In the genomic region with DNA sequence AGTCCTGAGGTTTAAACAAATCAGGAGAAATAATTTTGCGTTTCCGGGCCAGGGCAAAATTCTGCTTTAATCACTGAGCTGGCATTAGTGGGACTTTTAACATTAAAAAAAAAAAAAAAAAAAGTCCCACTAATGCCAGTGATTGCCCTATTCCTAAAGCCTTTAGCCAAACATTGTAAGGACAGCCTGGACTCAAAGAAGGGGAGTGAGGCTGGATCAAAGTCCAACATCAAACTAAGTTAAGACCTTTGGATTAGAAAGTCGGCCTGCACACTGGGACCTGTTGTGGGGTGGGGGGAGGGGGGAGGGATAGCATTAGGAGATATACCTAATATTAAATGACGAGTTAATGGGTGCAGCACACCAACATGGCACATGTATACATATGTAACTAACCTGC, we compare ENCODE assay signal across 8 cellular contexts. TPM values are rescaled to one million over a fixed set of nuclear protein-coding genes. Genes with fewer than 3 reads are reported as not detected.
DNase-seq lines count a peak whose midpoint lies in the region; ATAC-seq, FAIRE-seq and TF ChIP-seq lines count a peak whose summit lies in the region.
"Not testable (repeated sequence)": the region's sequence is repeated elsewhere in the genome, so short reads cannot be mapped to it uniquely, and the experiment has no call there.

No MANE protein-coding gene starts in this region.

- not testable (repeated sequence) for H3K9me1 ChIP-seq in K562 (ENCODE audit: control insufficient read depth, insufficient read depth, low read length)

- not testable (repeated sequence) for FAIRE-seq in K562 (lab: Jason Lieb, UNC)

- H3K4me1 Mint-ChIP-seq in CD8-positive, alpha-beta memory T cell; T-helper 2 cell treated with Interferon-gamma antibody and Interleukin-4, amounts not matched to agents 5 μg/mL and 100 μg/mL, for 36 hours (ENCODE audit: low read depth): not testable (repeated sequence)

- H3K4me2 ChIP-seq in MM.1S (ENCODE audit: low read depth, low read length) (peak overlapping the region; percentile 19; the same call in 1 of the 2 replicates), K562 (ENCODE audit: insufficient read depth, low read length) (peak overlapping the region; percentile 77; the same call in 1 of the 2 replicates)

- not testable (repeated sequence) for H3K27ac Mint-ChIP-seq in CD8-positive, alpha-beta memory T cell; T-helper 2 cell treated with Interferon-gamma antibody and Interleukin-4, amounts not matched to agents 5 μg/mL and 100 μg/mL, for 36 hours

- not testable (repeated sequence) for TF ChIP-seq EP300 in K562 (IDR thresholded peaks at IDR 0.05; ENCODE audit: low read length); esophagus muscularis mucosa (IDR thresholded peaks at IDR 0.05)

- not testable (repeated sequence) for ATAC-seq in K562, upper lobe of right lung
- peak; percentile 63 for ATAC-seq in left lobe of liver

- TF ChIP-seq CTCF in MM.1S (IDR thresholded peaks at IDR 0.05; ENCODE audit: low read length); K562 (IDR thresholded peaks at IDR 0.05 in 2 of 3, conservative IDR thresholded peaks at IDR 0.05 in 1 of 3; ENCODE audit: insufficient read depth in 2 of 3, low read depth in 1 of 3, low read length in 3 of 3); esophagus muscularis mucosa (IDR thresholded peaks at IDR 0.05); upper lobe of right lung (IDR thresholded peaks at IDR 0.05): not testable (repeated sequence)

- H3K36me3 Mint-ChIP-seq in CD8-positive, alpha-beta memory T cell; T-helper 2 cell treated with Interferon-gamma antibody and Interleukin-4, amounts not matched to agents 5 μg/mL and 100 μg/mL, for 36 hours (ENCODE audit: low read depth): not testable (repeated sequence)

- CTCF ChIA-PET in CD8-positive, alpha-beta memory T cell (lab: Charles Lee) = not testable (repeated sequence)
- CTCF ChIA-PET in K562 (lab: Yijun Ruan, JAX; ENCODE audit: low intra/inter-chr PET ratio) = interaction anchor here (0.6 kb wide), 1 partner anchor 333 kb away, joined by 3 read pairs; the partner anchor contains the start of gene SENP2

- in situ Hi-C loops in K562 (cut with MboI) = not testable (repeated sequence)

- not testable (repeated sequence) for H3K9me3 ChIP-seq in CD8-positive, alpha-beta memory T cell (ENCODE audit: low read length); MM.1S (replicated peaks; ENCODE audit: insufficient read depth, low read length); K562 (replicated peaks; ENCODE audit: control insufficient read depth, insufficient read depth, low read depth, low read length); esophagus muscularis mucosa; upper lobe of right lung

- H3K4me3 Mint-ChIP-seq in CD8-positive, alpha-beta memory T cell = peak overlapping the region in 6 of 7 donors; percentile 16 to 57 (median 40)
- peak overlapping the region; percentile 21 for H3K4me3 Mint-ChIP-seq in T-helper 2 cell treated with Interferon-gamma antibody and Interleukin-4, amounts not matched to agents 5 μg/mL and 100 μg/mL, for 36 hours

- H3K79me2 ChIP-seq in MM.1S (ENCODE audit: low read length); K562 (ENCODE audit: control insufficient read depth, insufficient read depth, low read length): not testable (repeated sequence)

- H3K36me3 ChIP-seq in CD8-positive, alpha-beta memory T cell (ENCODE audit: insufficient read depth, low read length); MM.1S (replicated peaks; ENCODE audit: insufficient read depth, low read length); K562 (ENCODE audit: control insufficient read depth, insufficient read depth, low read length); esophagus muscularis mucosa; upper lobe of right lung: not testable (repeated sequence)

- H3K9ac ChIP-seq in MM.1S (ENCODE audit: low read length); K562 (ENCODE audit: insufficient read depth in 1 of 2, low read depth in 2 of 2, low read length in 2 of 2): not testable (repeated sequence)

- peaks cover 4 to 11% (median 7%) of the 10 kb centered on the region in 5 donors for H3K9me3 Mint-ChIP-seq in CD8-positive, alpha-beta memory T cell
- peaks cover 14% of the 10 kb centered on the region for H3K9me3 Mint-ChIP-seq in T-helper 2 cell treated with Interferon-gamma antibody and Interleukin-4, amounts not matched to agents 5 μg/mL and 100 μg/mL, for 36 hours

- H4K20me1 ChIP-seq in MM.1S (ENCODE audit: insufficient read depth, low read length); K562 (replicated peaks; ENCODE audit: control insufficient read depth, insufficient read depth, low read length): not testable (repeated sequence)

- intact Hi-C loops in K562 (cut with micrococcal nuclease); esophagus muscularis mucosa (cut with DNase I); upper lobe of right lung (cut with DNase I): not testable (repeated sequence)

- not testable (repeated sequence) for DNase-seq in CD8-positive, alpha-beta memory T cell; MM.1S; T-helper 2 cell treated with Interferon-gamma antibody and Interleukin-4, amounts not matched to agents 5 μg/mL and 100 μg/mL, for 36 hours (ENCODE audit: low spot score); K562 (ENCODE audit: extremely low read depth in 1 of 4, low spot score in 3 of 4); esophagus muscularis mucosa (ENCODE audit: extremely low spot score); upper lobe of right lung
- DNase-seq in left lobe of liver (ENCODE audit: low spot score) = peak; percentile 58

- H3F3A ChIP-seq in MM.1S (ENCODE audit: insufficient read depth, low read length) = not testable (repeated sequence)

- H3K27me3 Mint-ChIP-seq in CD8-positive, alpha-beta memory T cell = peaks cover 6 to 12% of the 10 kb centered on the region in 2 donors
- H3K27me3 Mint-ChIP-seq in T-helper 2 cell treated with Interferon-gamma antibody and Interleukin-4, amounts not matched to agents 5 μg/mL and 100 μg/mL, for 36 hours (ENCODE audit: low read depth) = not testable (repeated sequence)

- not testable (repeated sequence) for H3K27me3 ChIP-seq in CD8-positive, alpha-beta memory T cell (ENCODE audit: insufficient read depth, low read length, poor library complexity, severe bottlenecking); MM.1S (replicated peaks; ENCODE audit: insufficient read depth, low read length); K562 (ENCODE audit: control insufficient read depth in 2 of 2, insufficient read depth in 2 of 2, low read length in 2 of 2); esophagus muscularis mucosa; upper lobe of right lung

- H3K4me3 ChIP-seq in CD8-positive, alpha-beta memory T cell (ENCODE audit: low read length); MM.1S (ENCODE audit: low read length): not testable (repeated sequence)
- peak overlapping the region; percentile 53; the same call in 1 of the 2 replicates for H3K4me3 ChIP-seq in K562
- H3K4me3 ChIP-seq in esophagus muscularis mucosa = peak overlapping the region in 3 of 4 donors; percentile 59 to 68 (median 65)
- peak overlapping the region in 4 of 7 experiments; percentile 51 to 67 (median 58) for H3K4me3 ChIP-seq in skin epidermis
- H3K4me3 ChIP-seq in upper lobe of right lung = peak overlapping the region; percentile 68

- H3K4me1 ChIP-seq in CD8-positive, alpha-beta memory T cell (ENCODE audit: insufficient read depth, low read length); MM.1S (ENCODE audit: low read length); K562 (replicated peaks in 1 of 2; ENCODE audit: control insufficient read depth in 2 of 2, insufficient read depth in 2 of 2, low read length in 2 of 2); esophagus muscularis mucosa; upper lobe of right lung: not testable (repeated sequence)

- not testable (repeated sequence) for BruUV-seq in K562 (replicated peaks; lab: Mats Ljungman, UMichigan)

- 48% methylated on average over 3 of the region's 4 CpGs for WGBS in K562 (ENCODE audit: insufficient coverage, low coverage, missing lambda C conversion rate)
- WGBS in esophagus muscularis mucosa = 90% methylated on average over 4 of the region's 4 CpGs

- POLR2A ChIA-PET in CD8-positive, alpha-beta memory T cell (lab: Charles Lee) = interaction anchor here (0.6 kb wide), 1 partner anchor 334 kb away, joined by 3 read pairs; no protein-coding TSS in a partner anchor
- POLR2A ChIA-PET in K562 (lab: Yijun Ruan, JAX) = interaction anchor here (0.9 kb wide), 1 partner anchor 11 kb away, joined by 3 read pairs; no protein-coding TSS in a partner anchor

- not testable (repeated sequence) for H3K27ac ChIP-seq in CD8-positive, alpha-beta memory T cell (ENCODE audit: low read depth, low read length); MM.1S (ENCODE audit: low read length); K562 (ENCODE audit: extremely low read depth, low read depth, low read length); esophagus muscularis mucosa (replicated peaks in 1 of 4); skin epidermis; upper lobe of right lung

- H2AFZ ChIP-seq in MM.1S (ENCODE audit: low read length); K562 (ENCODE audit: low read depth, low read length): not testable (repeated sequence)

- not testable (repeated sequence) for TF ChIP-seq POLR2A in K562 (conservative IDR thresholded peaks at IDR 0.05); esophagus muscularis mucosa (IDR thresholded peaks at IDR 0.05; ENCODE audit: low read depth)

- TF ChIP-seq RAD21 in K562 (CRISPR knock-in tag; conservative IDR thresholded peaks at IDR 0.05 in 1 of 2, IDR thresholded peaks at IDR 0.05 in 1 of 2) = not testable (repeated sequence)

- H3K9me2 ChIP-seq in MM.1S (replicated peaks; ENCODE audit: insufficient read depth, low read length) = not testable (repeated sequence)

RNA-seq across cellular contexts. Expression of gene EHHADH, which starts 0.7 kb away (rescaled TPM):
- 1 to 10 TPM; 1.7 to 2.2 TPM for total RNA-seq in CD8-positive, alpha-beta memory T cell
- 0.94 TPM for polyA plus RNA-seq in CD8-positive, alpha-beta memory T cell
- total RNA-seq in K562 (2011; cell fraction: chromatin; rRNA removed; ENCODE audit: low replicate concordance) = 6.6 and 16.1 TPM in 2 replicates
- total RNA-seq in K562 (2011; cell fraction: nucleolus; rRNA removed) = 3.9 and 4.3 TPM in 2 replicates
- total RNA-seq in K562 (2011; cell fraction: nucleoplasm; rRNA removed) = 5.9 and 9.0 TPM in 2 replicates
- 3.8 and 5.4 TPM in 2 replicates for total RNA-seq in K562 (2014; rRNA removed)
- 4.4 and 4.7 TPM in 2 replicates for total RNA-seq in K562 (2014; rRNA removed; fragmentation: Illumina TruSeq; extraction: Trizol)
- total RNA-seq in K562 (2015; rRNA removed; fragmentation: Illumina TruSeq; extraction: Trizol) = 2.9 and 3.6 TPM in 2 replicates
- total RNA-seq in K562 (2021) = 5.5 and 6.1 TPM in 2 replicates
- 5.9 and 6.4 TPM in 2 replicates for polyA plus RNA-seq in K562 (2011; rRNA removed)
- polyA plus RNA-seq in K562 (2011; cell fraction: cytosol; rRNA removed) = 1.8 and 4.2 TPM in 2 replicates
- polyA plus RNA-seq in K562 (2011; cell fraction: nucleus; rRNA removed) = 3.4 and 3.6 TPM in 2 replicates
- polyA plus RNA-seq in K562 (2012) = 4.7 and 5.2 TPM in 2 replicates
- 4.3 and 4.8 TPM in 2 replicates for polyA plus RNA-seq in K562 (2014; fragmentation: Illumina TruSeq; extraction: Trizol)
- polyA plus RNA-seq in K562 (2014; fragmentation: Nextera tagmentation; extraction: Ambion mirVana) = 1 to 10 TPM; 4.1 to 5.5 TPM
- 4.9 and 6.1 TPM in 2 replicates for polyA plus RNA-seq in K562 (2014; rRNA removed)
- polyA minus RNA-seq in K562 (2011; rRNA and poly(A)+ RNA removed) = 9.9 and 18.0 TPM in 2 replicates
- 5.8 and 7.4 TPM in 2 replicates for polyA minus RNA-seq in K562 (2011; cell fraction: cytosol; rRNA and poly(A)+ RNA removed)
- 8.2 and 12.9 TPM in 2 replicates for polyA minus RNA-seq in K562 (2011; cell fraction: nucleus; rRNA and poly(A)+ RNA removed)
- total RNA-seq in esophagus muscularis mucosa = 1 to 10 TPM; 2.1 to 4.7 (median 3.8) TPM
- total RNA-seq in left lobe of liver = 323 TPM
- total RNA-seq in upper lobe of right lung = 12.0 TPM

Comparison
In these comparisons a context has a peak if more than half of its experiments do, and no peak if none do; other contexts are left out.
1. RNA of gene EHHADH, which starts 0.7 kb away (total RNA-seq): 323 TPM in left lobe of liver (single experiment); 12.0 TPM in upper lobe of right lung (single experiment), 2.9 to 16.1 TPM in K562, 2.1 to 4.7 TPM in esophagus muscularis mucosa and 1.7 to 2.2 TPM in CD8-positive, alpha-beta memory T cell; every median in the first group is over 10 times any median in the second.